Comparison of ENCODE assay signal across 14 cellular contexts in genomic region chr4:98778206-98778605, GRCh38.
DNase-seq lines count a peak whose midpoint lies in the region; ATAC-seq and TF ChIP-seq lines count a peak whose summit lies in the region.
"Had no signal": no experiment of that assay in that cellular context is flagged by ENCODE, and none has a peak within 500 bp of the region (broad histone marks: within the 10 kb centered on the region; RNA-seq: fewer than 3 reads in every experiment).

No MANE protein-coding gene starts in this region.

- no peak overlapping the region for H3K27ac Mint-ChIP-seq in activated T-helper 1 cell treated with anti-CD3 and anti-CD28 coated beads, Interleukin-12 subunit alpha, Interleukin-12 subunit beta, Interleukin-2, Interleukin-4 antibody, amounts not matched to agents 30 ng/mL and 10 ng/mL and 1 ng/mL, durations not matched to agents 14 hours and 24 hours and 36 hours

- POLR2A ChIA-PET in PC-3 (lab: Charles Lee; ENCODE audit: unreplicated experiment): interaction anchor here (0.6 kb wide), 1 partner anchor 118 kb away, joined by 7 read pairs; no protein-coding TSS in a partner anchor

- H3K79me2 ChIP-seq in PC-3 (ENCODE audit: low read length): no peaks in the 10 kb centered on the region

- no peaks in the 10 kb centered on the region for H3K4me1 Mint-ChIP-seq in activated T-helper 1 cell treated with anti-CD3 and anti-CD28 coated beads, Interleukin-12 subunit alpha, Interleukin-12 subunit beta, Interleukin-2, Interleukin-4 antibody, amounts not matched to agents 30 ng/mL and 10 ng/mL and 1 ng/mL, durations not matched to agents 14 hours and 24 hours and 36 hours (ENCODE audit: low read depth)

- H3K27me3 Mint-ChIP-seq in activated T-helper 1 cell treated with anti-CD3 and anti-CD28 coated beads, Interleukin-12 subunit alpha, Interleukin-12 subunit beta, Interleukin-2, Interleukin-4 antibody, amounts not matched to agents 30 ng/mL and 10 ng/mL and 1 ng/mL, durations not matched to agents 14 hours and 24 hours and 36 hours (ENCODE audit: insufficient read depth): no peaks in the 10 kb centered on the region

- H3K36me3 Mint-ChIP-seq in activated T-helper 1 cell treated with anti-CD3 and anti-CD28 coated beads, Interleukin-12 subunit alpha, Interleukin-12 subunit beta, Interleukin-2, Interleukin-4 antibody, amounts not matched to agents 30 ng/mL and 10 ng/mL and 1 ng/mL, durations not matched to agents 14 hours and 24 hours and 36 hours (ENCODE audit: low read depth): no peaks in the 10 kb centered on the region

- peak overlapping the region; percentile 58 for H3K4me2 ChIP-seq in PC-3 (ENCODE audit: low read length)

- intact Hi-C loops in PC-3 (cut with micrococcal nuclease): no loop called here
- intact Hi-C loops in activated T-helper 1 cell treated with anti-CD3 and anti-CD28 coated beads, Interleukin-12 subunit alpha, Interleukin-12 subunit beta, Interleukin-2, Interleukin-4 antibody, amounts not matched to agents 30 ng/mL and 10 ng/mL and 1 ng/mL, durations not matched to agents 14 hours and 24 hours and 36 hours (cut with micrococcal nuclease): no loop called here

- DNase-seq in EL: peak; percentile 59
- peak; percentile 83 for DNase-seq in PC-3
- peak; percentile 46 for DNase-seq in epithelial cell of proximal tubule (ENCODE audit: low read depth)
- no peak for DNase-seq in omental fat pad (ENCODE audit: low spot score)
- no peak for DNase-seq in NCI-H526 treated with DMSO at 0.1 percent for 48 hours (lab: John Stamatoyannopoulos, UW)
- no peak for DNase-seq in NCI-H187 treated with DMSO at 0.1 percent for 48 hours (lab: John Stamatoyannopoulos, UW)
- no peak for DNase-seq in hypothalamus (lab: John Stamatoyannopoulos, UW)
- no peak for DNase-seq in activated T-helper 1 cell treated with anti-CD3 and anti-CD28 coated beads, Interleukin-12 subunit alpha, Interleukin-12 subunit beta, Interleukin-2, Interleukin-4 antibody, amounts not matched to agents 30 ng/mL and 10 ng/mL and 1 ng/mL, durations not matched to agents 14 hours and 24 hours and 36 hours (ENCODE audit: low spot score)
- DNase-seq: activated CD4-positive, alpha-beta T cell treated with anti-CD3 and anti-CD28 coated beads for 4 hours; activated naive CD4-positive, alpha-beta T cell; effector CD8-positive, alpha-beta T cell; NCI-H446 treated with DMSO at 0.1 percent for 48 hours; stimulated activated CD4-positive, alpha-beta T cell treated with anti-CD3 and anti-CD28 coated beads, Interleukin-1b, Interleukin-23, amount 100 ng/mL, for 48 hours had no signal

- TF ChIP-seq CTCF in PC-3 (conservative IDR thresholded peaks at IDR 0.05; ENCODE audit: low read depth, low read length) (no peak), epithelial cell of proximal tubule (conservative IDR thresholded peaks at IDR 0.05; ENCODE audit: low read depth, low read length) (no peak), omental fat pad (IDR thresholded peaks at IDR 0.05) (no peak)

- H3K4me1 ChIP-seq in PC-3 (ENCODE audit: insufficient read depth, low read length): peaks cover 14% of the 10 kb centered on the region

- no peaks in the 10 kb centered on the region for H4K20me1 ChIP-seq in PC-3 (ENCODE audit: low read length)

- no peaks in the 10 kb centered on the region for H3K9me2 ChIP-seq in PC-3 (replicated peaks; ENCODE audit: low read length)

- ATAC-seq in PC-3: peak; percentile 99
- ATAC-seq in omental fat pad (ENCODE audit: low FRiP score): peak; percentile 24

- no peaks in the 10 kb centered on the region for H3F3A ChIP-seq in PC-3 (ENCODE audit: low read length, unreplicated experiment)

- H3K9ac ChIP-seq in PC-3 (ENCODE audit: low read length): no peak overlapping the region

- H3K4me3 ChIP-seq in PC-3 (ENCODE audit: low read length): no peak overlapping the region
- no peak overlapping the region for H3K4me3 ChIP-seq in epithelial cell of proximal tubule (ENCODE audit: low read depth, low read length)
- H3K4me3 ChIP-seq: SK-N-MC had no signal

- CTCF ChIA-PET in PC-3 (lab: Charles Lee): no interaction called here

- H3K9me3 ChIP-seq in PC-3 (ENCODE audit: low read length): no peaks in the 10 kb centered on the region

- H3K27ac ChIP-seq in PC-3 (ENCODE audit: low read length): peak overlapping the region; percentile 65
- H3K27ac ChIP-seq: SK-N-MC had no signal

- BruUV-seq in PC-3 (replicated peaks; lab: Mats Ljungman, UMichigan): no TSS peak

- no peaks in the 10 kb centered on the region for H3K36me3 ChIP-seq in PC-3 (ENCODE audit: low read depth, low read length)

- H2AFZ ChIP-seq in PC-3 (ENCODE audit: low read length): no peak overlapping the region

- H3K4me3 Mint-ChIP-seq in activated T-helper 1 cell treated with anti-CD3 and anti-CD28 coated beads, Interleukin-12 subunit alpha, Interleukin-12 subunit beta, Interleukin-2, Interleukin-4 antibody, amounts not matched to agents 30 ng/mL and 10 ng/mL and 1 ng/mL, durations not matched to agents 14 hours and 24 hours and 36 hours: no peak overlapping the region

- no peaks in the 10 kb centered on the region for H3K9me3 Mint-ChIP-seq in activated T-helper 1 cell treated with anti-CD3 and anti-CD28 coated beads, Interleukin-12 subunit alpha, Interleukin-12 subunit beta, Interleukin-2, Interleukin-4 antibody, amounts not matched to agents 30 ng/mL and 10 ng/mL and 1 ng/mL, durations not matched to agents 14 hours and 24 hours and 36 hours

- no peaks in the 10 kb centered on the region for H3K27me3 ChIP-seq in PC-3 (ENCODE audit: low read length)

Comparison
In these comparisons a context has a peak if more than half of its experiments do, and no peak if none do; other contexts are left out.
1. DNase-seq: peak in EL (single experiment), PC-3 (single experiment) and epithelial cell of proximal tubule (single experiment); none in omental fat pad (single experiment), NCI-H526 treated with DMSO at 0.1 percent for 48 hours (single experiment), NCI-H187 treated with DMSO at 0.1 percent for 48 hours (single experiment), hypothalamus (0 of 51) and activated T-helper 1 cell treated with anti-CD3 and anti-CD28 coated beads, Interleukin-12 subunit alpha, Interleukin-12 subunit beta, Interleukin-2, Interleukin-4 antibody, amounts not matched to agents 30 ng/mL and 10 ng/mL and 1 ng/mL, durations not matched to agents 14 hours and 24 hours and 36 hours (single experiment).